ENCODE assay signal across 1 cellular context in the genomic region with DNA sequence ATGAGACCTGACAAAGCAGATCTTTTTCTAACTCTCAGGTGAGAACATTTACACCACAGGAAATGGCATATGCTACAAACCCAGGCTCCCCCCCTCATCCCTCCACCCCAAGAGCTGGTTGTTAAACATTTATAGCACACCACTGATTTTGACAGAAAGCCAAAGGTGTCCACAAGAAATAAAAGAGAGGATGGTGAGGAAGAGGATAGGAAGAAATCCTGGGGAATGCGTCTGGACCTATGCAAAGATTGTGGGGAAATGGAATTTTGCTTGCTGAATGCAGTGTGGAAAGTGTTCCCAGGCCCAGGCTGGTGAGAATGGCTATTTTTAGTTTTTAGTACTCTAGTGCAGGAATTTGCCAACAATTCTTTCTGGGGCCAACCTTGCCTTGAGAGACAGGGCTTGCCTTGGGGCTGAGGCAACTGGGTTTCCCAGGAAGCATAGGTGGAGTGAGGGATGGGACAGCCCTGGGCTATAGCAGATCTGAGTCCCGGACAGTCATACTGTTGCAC.
TF ChIP-seq lines count a peak whose summit lies in the region.

No MANE protein-coding gene starts in this region.

TF ChIP-seq in IMR-90, 13 proteins besides CTCF, POLR2A, EP300 and RAD21:
- TF ChIP-seq RCOR1 (IDR thresholded peaks at IDR 0.05; ENCODE audit: insufficient replicate concordance, low read length) (no peak), CEBPB (IDR thresholded peaks at IDR 0.05; ENCODE audit: low read depth, low read length) (peak; percentile 28; the same call in 1 of the 2 replicates)
